ENCODE assay signal across 21 cellular contexts in genomic region chr1:210586785-210587184, GRCh38.
DNase-seq lines count a peak whose midpoint lies in the region; ATAC-seq and TF ChIP-seq lines count a peak whose summit lies in the region.
"Had no signal": no experiment of that assay in that cellular context is flagged by ENCODE, and none has a peak within 500 bp of the region (broad histone marks: within the 10 kb centered on the region; RNA-seq: fewer than 3 reads in every experiment).

No MANE protein-coding gene starts in this region.

- no peaks in the 10 kb centered on the region; the same call in 1 of the 2 replicates for H3K27me3 Mint-ChIP-seq in WTC11 (ENCODE audit: low read depth)
- H3K27me3 Mint-ChIP-seq: activated CD4-positive, alpha-beta memory T cell treated with anti-CD3 and anti-CD28 coated beads, Interleukin-2, amount 10 ng/mL, durations not matched to agents 7 days and 5 days; CD4-positive, alpha-beta memory T cell; T-cell had no signal

- H3K36me3 Mint-ChIP-seq in WTC11: peaks cover 4% of the 10 kb centered on the region; the same call in 1 of the 2 replicates

- POLR2A ChIA-PET in RWPE1 (lab: Yijun Ruan, JAX; ENCODE audit: low non-redundant PET) (no interaction called here), WTC11 (lab: Charles Lee) (no interaction called here)

- H3K27ac ChIP-seq in temporal lobe (ENCODE audit: low read depth, low read length) (peak overlapping the region; percentile 67), RWPE1 (no peak overlapping the region)
- H3K27ac ChIP-seq: breast epithelium, right atrium auricular region had no signal

- CTCF ChIA-PET in RWPE1 (lab: Yijun Ruan, JAX) (no interaction called here), WTC11 (lab: Charles Lee) (interaction anchor here (1.2 to 5.2 kb wide), 2 partner anchors 138 to 547 kb away, joined by 3 to 53 read pairs; partner anchors contain the start of gene KCNH1)

- no peak for TF ChIP-seq CTCF in RWPE1 (conservative IDR thresholded peaks at IDR 0.05; ENCODE audit: low read depth)
- TF ChIP-seq CTCF in WTC11 (IDR thresholded peaks at IDR 0.05): no peak

- intact Hi-C loops in head of caudate nucleus (cut with DNase I): no loop called here

- DNase-seq in NCI-H345 (lab: John Stamatoyannopoulos, UW): peak; percentile 43
- DNase-seq in NCI-H345 treated with DMSO at 0.1 percent for 48 hours (lab: John Stamatoyannopoulos, UW; ENCODE audit: unreplicated experiment): no peak
- DNase-seq in NCI-H446 treated with DMSO at 0.1 percent for 48 hours (lab: John Stamatoyannopoulos, UW): peak; percentile 65
- DNase-seq in head of caudate nucleus: peak in 41 of 42 donors; percentile 11 to 83 (median 57)
- no peak for DNase-seq in RWPE1 (ENCODE audit: low spot score)
- no peak for DNase-seq in WTC11 (ENCODE audit: low spot score)
- DNase-seq: activated CD4-positive, alpha-beta memory T cell treated with anti-CD3 and anti-CD28 coated beads, Interleukin-2, amount 10 ng/mL, durations not matched to agents 7 days and 5 days; activated naive CD4-positive, alpha-beta T cell treated with anti-CD3 and anti-CD28 coated beads, Interleukin-2, amount 50 U/mL, for 16 hours; activated T-cell treated with anti-CD3 and anti-CD28 coated beads, Interleukin-2, amount 50 U/mL, for 24 hours; CD4-positive, alpha-beta memory T cell; effector CD4-positive, alpha-beta T cell; kidney; NCI-H2029 treated with DMSO at 0.1 percent for 48 hours; NK-92 treated with Interleukin-12 subunit alpha and Interleukin-12 subunit beta, amount 100 ng/mL, for 24 hours; stimulated activated naive CD8-positive, alpha-beta T cell treated with anti-CD3 and anti-CD28 coated beads, Interleukin-15, Interleukin-2, amounts not matched to agents 100 U/mL and 50 U/mL, for 24 hours; T-cell had no signal

- H3K4me3 Mint-ChIP-seq in WTC11: no peak overlapping the region
- H3K4me3 Mint-ChIP-seq: activated CD4-positive, alpha-beta memory T cell treated with anti-CD3 and anti-CD28 coated beads, Interleukin-2, amount 10 ng/mL, durations not matched to agents 7 days and 5 days; activated T-cell treated with anti-CD3 and anti-CD28 coated beads, Interleukin-2, amount 50 U/mL, for 24 hours; CD4-positive, alpha-beta memory T cell; neural crest cell; T-cell had no signal

- no peak overlapping the region for H3K27ac Mint-ChIP-seq in WTC11
- H3K27ac Mint-ChIP-seq: activated CD4-positive, alpha-beta memory T cell treated with anti-CD3 and anti-CD28 coated beads, Interleukin-2, amount 10 ng/mL, durations not matched to agents 7 days and 5 days; activated T-cell treated with anti-CD3 and anti-CD28 coated beads, Interleukin-2, amount 50 U/mL, for 24 hours; CD4-positive, alpha-beta memory T cell; T-cell had no signal

- no peaks in the 10 kb centered on the region for H3K4me1 Mint-ChIP-seq in WTC11
- H3K4me1 Mint-ChIP-seq: activated CD4-positive, alpha-beta memory T cell treated with anti-CD3 and anti-CD28 coated beads, Interleukin-2, amount 10 ng/mL, durations not matched to agents 7 days and 5 days had no signal

- H3K9me3 Mint-ChIP-seq in WTC11: peaks cover 29% of the 10 kb centered on the region

- no peak for ATAC-seq in activated CD4-positive, CD25-positive, alpha-beta regulatory T cell treated with anti-CD3 and anti-CD28 coated beads, Interleukin-2, amount 50 U/mL, for 24 hours
- ATAC-seq in WTC11: no peak
- ATAC-seq: stimulated activated naive CD8-positive, alpha-beta T cell treated with anti-CD3 and anti-CD28 coated beads, Interleukin-15, Interleukin-2, amounts not matched to agents 100 U/mL and 50 U/mL, for 24 hours; T-cell had no signal

TF ChIP-seq in WTC11, 78 proteins besides CTCF, POLR2A, EP300 and RAD21:
- TF ChIP-seq, protein P1, sequence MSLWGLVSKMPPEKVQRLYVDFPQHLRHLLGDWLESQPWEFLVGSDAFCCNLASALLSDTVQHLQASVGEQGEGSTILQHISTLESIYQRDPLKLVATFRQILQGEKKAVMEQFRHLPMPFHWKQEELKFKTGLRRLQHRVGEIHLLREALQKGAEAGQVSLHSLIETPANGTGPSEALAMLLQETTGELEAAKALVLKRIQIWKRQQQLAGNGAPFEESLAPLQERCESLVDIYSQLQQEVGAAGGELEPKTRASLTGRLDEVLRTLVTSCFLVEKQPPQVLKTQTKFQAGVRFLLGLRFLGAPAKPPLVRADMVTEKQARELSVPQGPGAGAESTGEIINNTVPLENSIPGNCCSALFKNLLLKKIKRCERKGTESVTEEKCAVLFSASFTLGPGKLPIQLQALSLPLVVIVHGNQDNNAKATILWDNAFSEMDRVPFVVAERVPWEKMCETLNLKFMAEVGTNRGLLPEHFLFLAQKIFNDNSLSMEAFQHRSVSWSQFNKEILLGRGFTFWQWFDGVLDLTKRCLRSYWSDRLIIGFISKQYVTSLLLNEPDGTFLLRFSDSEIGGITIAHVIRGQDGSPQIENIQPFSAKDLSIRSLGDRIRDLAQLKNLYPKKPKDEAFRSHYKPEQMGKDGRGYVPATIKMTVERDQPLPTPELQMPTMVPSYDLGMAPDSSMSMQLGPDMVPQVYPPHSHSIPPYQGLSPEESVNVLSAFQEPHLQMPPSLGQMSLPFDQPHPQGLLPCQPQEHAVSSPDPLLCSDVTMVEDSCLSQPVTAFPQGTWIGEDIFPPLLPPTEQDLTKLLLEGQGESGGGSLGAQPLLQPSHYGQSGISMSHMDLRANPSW (CRISPR knock-in tag; conservative IDR thresholded peaks at IDR 0.05; ENCODE audit: low read depth): no peak

Comparison
In these comparisons a context has a peak if more than half of its experiments do, and no peak if none do; other contexts are left out.
1. DNase-seq: peak in NCI-H345 (single experiment), NCI-H446 treated with DMSO at 0.1 percent for 48 hours (single experiment) and head of caudate nucleus (41 of 42); none in NCI-H345 treated with DMSO at 0.1 percent for 48 hours (single experiment), RWPE1 (single experiment) and WTC11 (single experiment).